8 cellular contexts compared by ENCODE assay signal in the genomic region with DNA sequence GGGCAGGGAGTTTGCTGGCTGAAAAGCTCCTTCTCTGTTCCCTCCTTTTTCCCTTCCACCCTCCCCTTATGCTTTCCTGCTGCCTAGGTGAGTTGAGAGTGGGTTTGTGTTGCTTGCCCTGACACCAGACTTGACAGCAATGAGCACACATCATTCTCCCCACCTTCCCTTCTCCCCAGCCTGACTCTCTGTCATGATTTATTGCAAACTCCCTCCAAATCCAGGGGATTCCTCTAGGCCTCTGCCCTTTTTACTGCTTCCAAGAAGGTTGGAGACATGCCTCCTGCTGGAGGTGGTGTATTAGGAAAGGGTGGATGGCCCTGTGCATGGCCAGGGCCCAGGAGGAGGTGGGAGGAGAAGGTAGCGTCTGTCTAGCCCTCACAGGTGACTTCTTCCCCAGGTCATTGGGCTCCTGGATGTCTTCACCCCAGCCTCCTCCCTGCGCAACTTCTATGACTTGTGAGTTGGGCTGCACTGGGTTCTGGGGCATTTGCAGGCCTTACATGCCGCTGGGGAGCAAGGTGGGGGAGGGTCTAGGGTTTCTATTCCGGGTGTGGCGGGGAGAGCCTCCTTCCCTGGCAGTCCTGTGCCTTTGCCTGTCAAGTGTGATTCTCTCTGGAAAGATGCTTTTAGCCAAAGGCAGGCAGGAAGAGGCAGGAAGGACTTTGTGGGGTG. TPM values are rescaled to one million over a fixed set of nuclear protein-coding genes. Genes with fewer than 3 reads are reported as not detected.
DNase-seq lines count a peak whose midpoint lies in the region; ATAC-seq and TF ChIP-seq lines count a peak whose summit lies in the region.

No MANE protein-coding gene starts in this region.

- peaks cover 24% of the 10 kb centered on the region for H3K79me2 ChIP-seq in PC-3 (ENCODE audit: low read length)

- H3K27me3 Mint-ChIP-seq in Caco-2 (ENCODE audit: insufficient read depth, unreplicated experiment): no peaks in the 10 kb centered on the region

- peak overlapping the region; percentile 90 for H3K4me3 ChIP-seq in Caco-2 (ENCODE audit: low read depth, low read length)
- H3K4me3 ChIP-seq in PC-3 (ENCODE audit: low read length): no peak overlapping the region; the same call in 1 of the 2 replicates
- H3K4me3 ChIP-seq in effector memory CD4-positive, alpha-beta T cell (ENCODE audit: insufficient read depth, low read depth, low read length, poor library complexity, severe bottlenecking): no peak overlapping the region
- H3K4me3 ChIP-seq in neutrophil (ENCODE audit: low read depth in 1 of 2, low read length in 1 of 2): peak overlapping the region; percentile 77 to 82

- H3K9me3 ChIP-seq in Caco-2 (no peaks in the 10 kb centered on the region), PC-3 (ENCODE audit: low read length) (no peaks in the 10 kb centered on the region), neutrophil (no peaks in the 10 kb centered on the region)
- no peaks in the 10 kb centered on the region for H3K9me3 ChIP-seq in effector memory CD4-positive, alpha-beta T cell (ENCODE audit: control insufficient read depth, low read length)

- BruUV-seq in Caco-2 (replicated peaks; lab: Mats Ljungman, UMichigan) (no TSS peak), PC-3 (replicated peaks; lab: Mats Ljungman, UMichigan) (no TSS peak)

- no peaks in the 10 kb centered on the region for H3K9me2 ChIP-seq in PC-3 (replicated peaks; ENCODE audit: low read length)

- no peaks in the 10 kb centered on the region for H3K27me3 ChIP-seq in Caco-2 (replicated peaks; ENCODE audit: control insufficient read depth, insufficient read depth, low read length)
- H3K27me3 ChIP-seq in PC-3 (ENCODE audit: low read length): no peaks in the 10 kb centered on the region
- H3K27me3 ChIP-seq in effector memory CD4-positive, alpha-beta T cell (replicated peaks; ENCODE audit: control insufficient read depth, insufficient read depth, low read length, poor library complexity, severe bottlenecking): no peaks in the 10 kb centered on the region
- H3K27me3 ChIP-seq in neutrophil: no peaks in the 10 kb centered on the region

- H3K36me3 Mint-ChIP-seq in Caco-2 (ENCODE audit: insufficient read depth, unreplicated experiment): peaks cover 7% of the 10 kb centered on the region

- no peaks in the 10 kb centered on the region for H4K20me1 ChIP-seq in PC-3 (ENCODE audit: low read length)

- no peak for TF ChIP-seq CTCF in Caco-2 (IDR thresholded peaks at IDR 0.05; ENCODE audit: insufficient read depth in 1 of 2, low read depth in 1 of 2, low read length in 1 of 2, severe bottlenecking in 1 of 2, unreplicated experiment in 1 of 2)
- no peak for TF ChIP-seq CTCF in PC-3 (conservative IDR thresholded peaks at IDR 0.05; ENCODE audit: low read depth, low read length)
- no peak for TF ChIP-seq CTCF in neutrophil (IDR thresholded peaks at IDR 0.05)

- H3K4me1 ChIP-seq in Caco-2 (peaks cover 13% of the 10 kb centered on the region), PC-3 (ENCODE audit: insufficient read depth, low read length) (peaks cover 32% of the 10 kb centered on the region), neutrophil (ENCODE audit: control insufficient read depth in 1 of 2, insufficient read depth in 1 of 2, low read depth in 1 of 2, low read length in 1 of 2) (peaks cover 54 to 55% of the 10 kb centered on the region in 2 experiments)
- peaks cover 24% of the 10 kb centered on the region for H3K4me1 ChIP-seq in effector memory CD4-positive, alpha-beta T cell (ENCODE audit: control insufficient read depth, insufficient read depth, low read length, poor library complexity, severe bottlenecking)

- peaks cover 12% of the 10 kb centered on the region for H3K4me1 Mint-ChIP-seq in Caco-2 (ENCODE audit: low read depth, unreplicated experiment)

- H3K9me3 Mint-ChIP-seq in Caco-2 (ENCODE audit: unreplicated experiment): no peaks in the 10 kb centered on the region

- H3K9ac ChIP-seq in PC-3 (ENCODE audit: low read length): no peak overlapping the region

- peak overlapping the region; percentile 82 for H3K4me3 Mint-ChIP-seq in Caco-2 (ENCODE audit: unreplicated experiment)

- H3K4me2 ChIP-seq in PC-3 (ENCODE audit: low read length): peak overlapping the region; percentile 97

- H3K27ac ChIP-seq in PC-3 (ENCODE audit: low read length): no peak overlapping the region
- peak overlapping the region; percentile 81 for H3K27ac ChIP-seq in effector memory CD4-positive, alpha-beta T cell (ENCODE audit: insufficient read depth, low read length, poor library complexity, severe bottlenecking)
- peak overlapping the region; percentile 13 for H3K27ac ChIP-seq in neutrophil

- H3K36me3 ChIP-seq in Caco-2 (ENCODE audit: control insufficient read depth, insufficient read depth, low read length) (peaks cover 8% of the 10 kb centered on the region), PC-3 (ENCODE audit: low read depth, low read length) (no peaks in the 10 kb centered on the region), neutrophil (peaks cover 50% of the 10 kb centered on the region)
- peaks cover 28% of the 10 kb centered on the region for H3K36me3 ChIP-seq in effector memory CD4-positive, alpha-beta T cell (ENCODE audit: control insufficient read depth, insufficient read depth, low read length)

- no peak overlapping the region for H2AFZ ChIP-seq in PC-3 (ENCODE audit: low read length)

- POLR2A ChIA-PET in Caco-2 (lab: Charles Lee): no interaction called here
- POLR2A ChIA-PET in PC-3 (lab: Charles Lee; ENCODE audit: unreplicated experiment): no interaction called here

- intact Hi-C loops in Caco-2 (cut with micrococcal nuclease; ENCODE audit: unreplicated experiment): no loop called here
- intact Hi-C loops in PC-3 (cut with micrococcal nuclease): no loop called here

- no peak overlapping the region for H3K27ac Mint-ChIP-seq in Caco-2 (ENCODE audit: unreplicated experiment)

- CTCF ChIA-PET in Caco-2 (lab: Charles Lee): interaction anchor here (1.0 to 1.1 kb wide), 4 partner anchors 11 to 209 kb away, joined by 3 to 6 read pairs (median 4); no protein-coding TSS in a partner anchor
- CTCF ChIA-PET in PC-3 (lab: Charles Lee): no interaction called here

- DNase-seq in Caco-2 (no peak), PC-3 (no peak), C1 segment of cervical spinal cord (lab: John Stamatoyannopoulos, UW) (no peak)
- DNase-seq in effector memory CD4-positive, alpha-beta T cell: no peak

- ATAC-seq in PC-3: no peak
- no peak for ATAC-seq in HG03108 (IDR thresholded peaks at IDR 0.05; ENCODE audit: unreplicated experiment)
- ATAC-seq in GM19467 (IDR thresholded peaks at IDR 0.05; ENCODE audit: unreplicated experiment): no peak
- no peak for ATAC-seq in GM19023 (IDR thresholded peaks at IDR 0.05; ENCODE audit: unreplicated experiment)

- no peaks in the 10 kb centered on the region for H3F3A ChIP-seq in PC-3 (ENCODE audit: low read length, unreplicated experiment)

RNA-seq across cellular contexts. Expression of gene MAPK13, which starts 2.0 kb away (rescaled TPM):
- total RNA-seq in Caco-2 (2022) (45.7 and 47.3 TPM in 2 replicates), PC-3 (2014; rRNA removed) (36.9 and 41.4 TPM in 2 replicates)

Comparison
In these comparisons a context has a peak if more than half of its experiments do, and no peak if none do; other contexts are left out.
1. H3K4me3 ChIP-seq: peak in Caco-2 (single experiment) and neutrophil (2 of 2); none in PC-3 (single experiment) and effector memory CD4-positive, alpha-beta T cell (single experiment).